In the genomic region with DNA sequence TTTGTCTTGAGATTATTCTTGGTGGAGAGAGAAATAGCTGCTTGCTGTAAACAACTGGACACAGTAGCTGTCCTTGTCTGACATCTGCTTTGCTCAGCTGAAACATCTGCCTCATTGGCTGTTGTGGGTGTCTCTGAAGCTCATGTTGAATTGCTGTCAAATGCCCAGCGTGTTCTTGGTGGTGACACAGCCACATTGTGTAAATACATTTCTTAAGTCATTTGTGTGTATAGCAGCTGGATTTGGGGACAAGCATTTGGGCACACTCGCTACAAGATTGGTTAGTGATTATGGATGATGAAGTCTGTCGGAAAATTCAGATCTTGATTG, we compare ENCODE assay signal across 16 cellular contexts. TPM values are rescaled to one million over a fixed set of nuclear protein-coding genes. Genes with fewer than 3 reads are reported as not detected.
DNase-seq lines count a peak whose midpoint lies in the region; ATAC-seq and TF ChIP-seq lines count a peak whose summit lies in the region.
"Had no signal": no experiment of that assay in that cellular context is flagged by ENCODE, and none has a peak within 500 bp of the region (broad histone marks: within the 10 kb centered on the region; RNA-seq: fewer than 3 reads in every experiment).

No MANE protein-coding gene starts in this region.

- peaks cover 6% of the 10 kb centered on the region for H3K4me1 ChIP-seq in CD4-positive, alpha-beta memory T cell (ENCODE audit: insufficient read depth, low read length)
- H3K4me1 ChIP-seq in adipocyte (ENCODE audit: control insufficient read depth, insufficient read depth, low read length) (peaks cover 17% of the 10 kb centered on the region), right atrium auricular region (peaks cover 0 to 53% of the 10 kb centered on the region in 2 donors), rectal smooth muscle tissue (ENCODE audit: control insufficient read depth, insufficient read depth, low read length) (no peaks in the 10 kb centered on the region)

- DNase-seq in CD4-positive, alpha-beta memory T cell = no peak
- DNase-seq in adipocyte (ENCODE audit: low read depth) (no peak), right atrium auricular region (ENCODE audit: low spot score) (no peak), GOT3 (lab: John Stamatoyannopoulos, UW) (no peak), kidney tubule cell (ENCODE audit: low spot score) (no peak)
- no peak for DNase-seq in stimulated activated naive CD4-positive, alpha-beta T cell (lab: John Stamatoyannopoulos, UW)
- DNase-seq: activated CD8-positive, alpha-beta memory T cell treated with anti-CD3 and anti-CD28 coated beads, Interleukin-2, amount 10 ng/mL, durations not matched to agents 7 days and 5 days; aorta; COR-L47; NCI-H2029; PC-3; spleen had no signal

- POLR2A ChIA-PET in CD4-positive, alpha-beta memory T cell (lab: Charles Lee; ENCODE audit: partially characterized antibody) = no interaction called here

- intact Hi-C loops in CD4-positive, alpha-beta memory T cell (cut with micrococcal nuclease) = no loop called here

- no peak overlapping the region for H3K4me3 Mint-ChIP-seq in CD4-positive, alpha-beta memory T cell
- H3K4me3 Mint-ChIP-seq: activated CD8-positive, alpha-beta memory T cell treated with anti-CD3 and anti-CD28 coated beads, Interleukin-2, amount 10 ng/mL, durations not matched to agents 7 days and 5 days had no signal

- H3K9me3 ChIP-seq in CD4-positive, alpha-beta memory T cell (ENCODE audit: control insufficient read depth in 1 of 2, low read length in 2 of 2) = no peaks in the 10 kb centered on the region
- H3K9me3 ChIP-seq in adipocyte (ENCODE audit: control insufficient read depth, low read length) = no peaks in the 10 kb centered on the region
- H3K9me3 ChIP-seq in right atrium auricular region = no peaks in the 10 kb centered on the region
- H3K9me3 ChIP-seq: esophagus muscularis mucosa, spleen had no signal

- no peaks in the 10 kb centered on the region for H3K27me3 ChIP-seq in CD4-positive, alpha-beta memory T cell (ENCODE audit: insufficient read depth, low read length)
- H3K27me3 ChIP-seq in adipocyte (replicated peaks; ENCODE audit: control insufficient read depth, insufficient read depth, low read length) = no peaks in the 10 kb centered on the region
- no peaks in the 10 kb centered on the region for H3K27me3 ChIP-seq in right atrium auricular region
- no peaks in the 10 kb centered on the region for H3K27me3 ChIP-seq in rectal smooth muscle tissue (ENCODE audit: control insufficient read depth, insufficient read depth, low read length)
- H3K27me3 ChIP-seq: esophagus muscularis mucosa, spleen had no signal

- H3K27me3 Mint-ChIP-seq in CD4-positive, alpha-beta memory T cell = no peaks in the 10 kb centered on the region

- TF ChIP-seq CTCF in right atrium auricular region (IDR thresholded peaks at IDR 0.05) = no peak

- H3K4me3 ChIP-seq in CD4-positive, alpha-beta memory T cell (ENCODE audit: low read length in 2 of 2) = no peak overlapping the region
- H3K4me3 ChIP-seq in adipocyte (ENCODE audit: low read length) (no peak overlapping the region), right atrium auricular region (no peak overlapping the region), rectal smooth muscle tissue (ENCODE audit: low read length) (no peak overlapping the region)
- H3K4me3 ChIP-seq: esophagus muscularis mucosa, lung, spleen had no signal

- H3K36me3 ChIP-seq in CD4-positive, alpha-beta memory T cell (ENCODE audit: insufficient read depth, low read length) = no peaks in the 10 kb centered on the region
- H3K36me3 ChIP-seq in adipocyte (ENCODE audit: control insufficient read depth, insufficient read depth, low read length, severe bottlenecking) = peaks cover 5% of the 10 kb centered on the region
- no peaks in the 10 kb centered on the region for H3K36me3 ChIP-seq in right atrium auricular region
- no peaks in the 10 kb centered on the region for H3K36me3 ChIP-seq in rectal smooth muscle tissue (ENCODE audit: control insufficient read depth, insufficient read depth, low read length)

- no peak overlapping the region for H3K27ac ChIP-seq in CD4-positive, alpha-beta memory T cell (ENCODE audit: low read depth, low read length)
- H3K27ac ChIP-seq in right atrium auricular region = peak overlapping the region; percentile 62 to 63
- peak overlapping the region; percentile 11 for H3K27ac ChIP-seq in rectal smooth muscle tissue (ENCODE audit: low read depth, low read length)

- H3K9ac ChIP-seq in adipocyte (ENCODE audit: low read length) (peak overlapping the region; percentile 17), rectal smooth muscle tissue (ENCODE audit: low read length) (no peak overlapping the region)

- peak overlapping the region in 4 of 7 donors; percentile 2 to 82 (median 38) for H3K27ac Mint-ChIP-seq in CD4-positive, alpha-beta memory T cell
- H3K27ac Mint-ChIP-seq: activated CD8-positive, alpha-beta memory T cell treated with anti-CD3 and anti-CD28 coated beads, Interleukin-2, amount 10 ng/mL, durations not matched to agents 7 days and 5 days had no signal

- H3K9me3 Mint-ChIP-seq in CD4-positive, alpha-beta memory T cell = no peaks in the 10 kb centered on the region

- peaks cover 12 to 28% (median 15%) of the 10 kb centered on the region in 4 donors for H3K4me1 Mint-ChIP-seq in CD4-positive, alpha-beta memory T cell

- peaks cover 0 to 11% of the 10 kb centered on the region in 2 donors for H3K36me3 Mint-ChIP-seq in CD4-positive, alpha-beta memory T cell
- H3K36me3 Mint-ChIP-seq: activated CD8-positive, alpha-beta memory T cell treated with anti-CD3 and anti-CD28 coated beads, Interleukin-2, amount 10 ng/mL, durations not matched to agents 7 days and 5 days had no signal

- ATAC-seq in GM19023 (IDR thresholded peaks at IDR 0.05; ENCODE audit: unreplicated experiment) = no peak
- ATAC-seq: activated CD8-positive, alpha-beta memory T cell treated with anti-CD3 and anti-CD28 coated beads, Interleukin-2, amount 10 ng/mL, durations not matched to agents 7 days and 5 days; PC-3 had no signal

- CTCF ChIA-PET in CD4-positive, alpha-beta memory T cell (lab: Charles Lee; ENCODE audit: partially characterized antibody) = interaction anchor here (1.0 kb wide), 1 partner anchor 122 kb away, joined by 3 read pairs; no protein-coding TSS in a partner anchor

RNA-seq across cellular contexts. Expression of a gene that starts 5.3 kb away (rescaled TPM):
- total RNA-seq in CD4-positive, alpha-beta memory T cell = 10 to 100 TPM; 34.8 to 41.1 TPM
- polyA plus RNA-seq in CD4-positive, alpha-beta memory T cell = 10 to 100 TPM; 18.2 to 35.1 TPM
- total RNA-seq in right atrium auricular region = 100 to 1,000 TPM; 141 to 227 TPM

RNA-seq across cellular contexts. Expression of a gene that starts 10.7 kb away (rescaled TPM):
- 100 to 1,000 TPM; 147 to 157 TPM for total RNA-seq in CD4-positive, alpha-beta memory T cell
- 10 to 100 TPM in 1 of 2 donors, 1 to 10 TPM in 1; 5.1 to 12.9 TPM for polyA plus RNA-seq in CD4-positive, alpha-beta memory T cell
- total RNA-seq in right atrium auricular region = 10 to 100 TPM; 18.3 to 20.2 TPM

RNA-seq across cellular contexts. Expression of a gene that starts 35.8 kb away (rescaled TPM):
- total RNA-seq in CD4-positive, alpha-beta memory T cell = under 1 TPM in 1 of 2 experiments, not detected in 1; 0.44 TPM
- polyA plus RNA-seq in CD4-positive, alpha-beta memory T cell = not detected
- total RNA-seq in right atrium auricular region = 1 to 10 TPM; 8.3 to 9.0 TPM
- total RNA-seq: activated CD8-positive, alpha-beta memory T cell treated with anti-CD3 and anti-CD28 coated beads, Interleukin-2, amount 10 ng/mL, durations not matched to agents 7 days and 5 days had no signal

RNA-seq across cellular contexts. Expression of a gene that starts 40.5 kb away (rescaled TPM):
- total RNA-seq in CD4-positive, alpha-beta memory T cell = under 1 TPM in 1 of 2 experiments, not detected in 1; 0.96 TPM
- not detected for polyA plus RNA-seq in CD4-positive, alpha-beta memory T cell
- total RNA-seq in right atrium auricular region = 1 to 10 TPM; 5.9 to 6.8 TPM
- total RNA-seq: activated CD8-positive, alpha-beta memory T cell treated with anti-CD3 and anti-CD28 coated beads, Interleukin-2, amount 10 ng/mL, durations not matched to agents 7 days and 5 days; PC-3; spleen had no signal

RNA-seq across cellular contexts. Expression of a gene that starts 43.1 kb away (rescaled TPM):
- total RNA-seq in CD4-positive, alpha-beta memory T cell = not detected
- polyA plus RNA-seq in CD4-positive, alpha-beta memory T cell = not detected
- total RNA-seq in right atrium auricular region = 1 to 10 TPM in 1 of 2 donors, under 1 TPM in 1; 0.52 to 5.4 TPM
- total RNA-seq: activated CD8-positive, alpha-beta memory T cell treated with anti-CD3 and anti-CD28 coated beads, Interleukin-2, amount 10 ng/mL, durations not matched to agents 7 days and 5 days; PC-3 had no signal

Comparison
In these comparisons a context has a peak if more than half of its experiments do, and no peak if none do; other contexts are left out.
1. RNA of a gene that starts 10.7 kb away (total RNA-seq): 147 to 157 TPM in CD4-positive, alpha-beta memory T cell; 18.3 to 20.2 TPM in right atrium auricular region; every median in the first group is over 4 times any median in the second.
2. RNA of a gene that starts 35.8 kb away (total RNA-seq): 8.3 to 9.0 TPM in right atrium auricular region; 0.44 TPM in CD4-positive, alpha-beta memory T cell; every median in the first group is over 4 times any median in the second.